20 cellular contexts compared by ENCODE assay signal in the genomic region with DNA sequence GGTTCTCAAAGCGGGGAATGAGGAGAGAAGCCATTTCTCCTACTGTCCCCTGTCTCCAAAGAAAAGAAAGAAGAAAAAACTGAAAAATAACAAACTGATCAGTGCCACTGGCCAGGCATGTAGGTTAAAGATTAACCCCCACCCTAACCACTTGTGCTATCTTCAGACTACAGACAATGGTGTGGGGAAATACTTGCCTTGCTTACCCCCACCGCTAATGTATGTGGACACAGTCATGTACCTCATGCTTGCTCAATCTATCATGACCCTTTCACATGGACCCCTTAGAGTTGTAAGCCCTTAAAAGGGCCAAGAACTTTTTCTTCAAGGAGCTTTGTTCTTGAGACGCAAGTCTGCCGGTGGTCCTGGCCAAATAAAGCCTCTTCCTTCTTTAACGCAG.
"Had no signal": no experiment of that assay in that cellular context is flagged by ENCODE, and none has a peak within 500 bp of the region (broad histone marks: within the 10 kb centered on the region; RNA-seq: fewer than 3 reads in every experiment).

No MANE protein-coding gene starts in this region.

- H3K27me3 Mint-ChIP-seq: naive B cell had no signal

- H3K9me3 Mint-ChIP-seq: immature natural killer cell, mesothelial cell of epicardium, naive B cell had no signal

- H3K27ac Mint-ChIP-seq: immature natural killer cell, mesothelial cell of epicardium, naive B cell had no signal

- FAIRE-seq: colon, endometrium, keratinocyte had no signal

- H3K4me1 Mint-ChIP-seq: immature natural killer cell, mesothelial cell of epicardium, naive B cell had no signal

- ATAC-seq: heart left ventricle, left cardiac atrium, left lung, lower lobe of right lung, mucosa of descending colon had no signal

- H3K36me3 Mint-ChIP-seq: immature natural killer cell, mesothelial cell of epicardium, naive B cell had no signal

- H3K4me3 Mint-ChIP-seq: immature natural killer cell, mesothelial cell of epicardium, naive B cell had no signal

- DNase-seq: dermis blood vessel endothelial cell; dorsolateral prefrontal cortex; effector CD4-positive, alpha-beta T cell; effector memory CD4-positive, alpha-beta T cell; foreskin melanocyte; gastrocnemius medialis; heart left ventricle; hypothalamus; immature natural killer cell; left cardiac atrium; left lung; left ventricle myocardium superior; lower lobe of right lung; mesenchymal stem cell; mucosa of descending colon; naive B cell had no signal
